ENCODE assay signal across 9 cellular contexts in genomic region chrX:130174051-130174704, GRCh38. TPM values are rescaled to one million over a fixed set of nuclear protein-coding genes. Genes with fewer than 3 reads are reported as not detected.
DNase-seq lines count a peak whose midpoint lies in the region; ATAC-seq, FAIRE-seq and TF ChIP-seq lines count a peak whose summit lies in the region.
"Had no signal": no experiment of that assay in that cellular context is flagged by ENCODE, and none has a peak within 500 bp of the region (broad histone marks: within the 10 kb centered on the region; RNA-seq: fewer than 3 reads in every experiment).

No MANE protein-coding gene starts in this region.

- no peak for TF ChIP-seq EP300 in HepG2 (IDR thresholded peaks at IDR 0.05; ENCODE audit: low read depth in 2 of 2, low read length in 2 of 2)
- no peak for TF ChIP-seq EP300 in HepG2 (CRISPR knock-in tag; IDR thresholded peaks at IDR 0.05; ENCODE audit: borderline replicate concordance)
- TF ChIP-seq EP300 in K562 (IDR thresholded peaks at IDR 0.05; ENCODE audit: low read length) = no peak

- H3K9me3 ChIP-seq in liver (ENCODE audit: control insufficient read depth in 4 of 4, low read length in 3 of 4) (no peaks in the 10 kb centered on the region), HepG2 (ENCODE audit: low read length) (no peaks in the 10 kb centered on the region), K562 (replicated peaks; ENCODE audit: control insufficient read depth, insufficient read depth, low read depth, low read length) (no peaks in the 10 kb centered on the region; the same call in 1 of the 2 replicates), vagina (no peaks in the 10 kb centered on the region)

- peak overlapping the region; percentile 25 to 56 for H3K27ac ChIP-seq in liver (ENCODE audit: low read depth in 1 of 2, low read length in 2 of 2)
- H3K27ac ChIP-seq in HepG2 (ENCODE audit: extremely low read length, insufficient read depth, low read length) = no peak overlapping the region
- H3K27ac ChIP-seq in K562 (ENCODE audit: extremely low read depth, low read depth, low read length) = peak overlapping the region; percentile 95
- H3K27ac ChIP-seq in vagina = peak overlapping the region; percentile 73

- H3K79me2 ChIP-seq in HepG2 (ENCODE audit: insufficient read depth, low read length) = no peaks in the 10 kb centered on the region
- H3K79me2 ChIP-seq in K562 (ENCODE audit: control insufficient read depth, insufficient read depth, low read length) = no peaks in the 10 kb centered on the region

- FAIRE-seq in HepG2 (lab: Jason Lieb, UNC) = no peak
- FAIRE-seq in K562 (lab: Jason Lieb, UNC) = peak; percentile 70

- H4K20me1 ChIP-seq in HepG2 (ENCODE audit: insufficient read depth, low read length) = no peaks in the 10 kb centered on the region
- peaks cover 3% of the 10 kb centered on the region for H4K20me1 ChIP-seq in K562 (replicated peaks; ENCODE audit: control insufficient read depth, insufficient read depth, low read length)

- TF ChIP-seq CTCF in liver (IDR thresholded peaks at IDR 0.05; ENCODE audit: low read depth, low read length, missing input control) (no peak), HepG2 (CRISPR knock-in tag; IDR thresholded peaks at IDR 0.05) (no peak), K562 (IDR thresholded peaks at IDR 0.05 in 2 of 3, conservative IDR thresholded peaks at IDR 0.05 in 1 of 3; ENCODE audit: insufficient read depth in 2 of 3, low read depth in 1 of 3, low read length in 3 of 3) (no peak), lower leg skin (IDR thresholded peaks at IDR 0.05) (no peak), vagina (IDR thresholded peaks at IDR 0.05) (no peak)

- no peak for TF ChIP-seq POLR2A in HepG2 (IDR thresholded peaks at IDR 0.05; ENCODE audit: insufficient read depth in 1 of 2, low read depth in 2 of 2, low read length in 2 of 2)
- TF ChIP-seq POLR2A in K562 (conservative IDR thresholded peaks at IDR 0.05) = no peak
- TF ChIP-seq POLR2A in lower leg skin (IDR thresholded peaks at IDR 0.05) = no peak
- TF ChIP-seq POLR2A in vagina (IDR thresholded peaks at IDR 0.05) = no peak

- in situ Hi-C loops in HepG2 (cut with HindIII; ENCODE audit: extremely low pct_ligation_motif_present, low pct_unique_long_range_greater_than_20kb) (no loop called here), K562 (cut with MboI) (no loop called here)

- no peak for DNase-seq in HepG2 (ENCODE audit: low spot score)
- DNase-seq in K562 (ENCODE audit: extremely low read depth in 1 of 4, low spot score in 3 of 4) = peak in 3 of 4 experiments; percentile 17 to 35 (median 24)
- peak; percentile 60 to 84 for DNase-seq in lower leg skin (ENCODE audit: low spot score in 2 of 2)
- DNase-seq in vagina (ENCODE audit: extremely low spot score in 2 of 2) = no peak
- no peak for DNase-seq in NCI-H146 (lab: John Stamatoyannopoulos, UW)
- DNase-seq in DMS153 treated with DMSO at 0.1 percent for 48 hours (lab: John Stamatoyannopoulos, UW; ENCODE audit: unreplicated experiment) = no peak
- DNase-seq in NCI-H1048 (lab: John Stamatoyannopoulos, UW) = no peak
- DNase-seq: naive B cell had no signal

- no peak for TF ChIP-seq RAD21 in liver (IDR thresholded peaks at IDR 0.05)
- TF ChIP-seq RAD21 in HepG2 (CRISPR knock-in tag; IDR thresholded peaks at IDR 0.05) = no peak
- TF ChIP-seq RAD21 in K562 (CRISPR knock-in tag; conservative IDR thresholded peaks at IDR 0.05 in 1 of 2, IDR thresholded peaks at IDR 0.05 in 1 of 2) = no peak

- 50% methylated on average over 10 of the region's 10 CpGs for WGBS in liver
- 40% methylated on average over 3 of the region's 10 CpGs for WGBS in HepG2 (ENCODE audit: low lambda C conversion rate)
- WGBS in K562 (ENCODE audit: insufficient coverage, low coverage, missing lambda C conversion rate) = 43% methylated on average over 6 of the region's 10 CpGs
- WGBS in lower leg skin, 2 donors = 28 to 39% methylated on average over 7 to 10 of the region's 10 CpGs

- intact Hi-C loops in HepG2 (cut with micrococcal nuclease; ENCODE audit: unreplicated experiment) = no loop called here
- intact Hi-C loops in K562 (cut with micrococcal nuclease) = loop anchor here (5.0 kb wide), 1 partner anchor 92 kb away; no protein-coding TSS in a partner anchor
- intact Hi-C loops in lower leg skin (cut with DNase I; ENCODE audit: low total_unique reads) = no loop called here
- intact Hi-C loops in vagina (cut with DNase I) = loop anchor here (5.0 kb wide), 1 partner anchor 52 kb away; no protein-coding TSS in a partner anchor

- POLR2A ChIA-PET in HepG2 (lab: Yijun Ruan, JAX) (interaction anchor here (0.8 kb wide), 1 partner anchor 9 kb away, joined by 3 read pairs; the partner anchor contains the start of gene AIFM1), K562 (lab: Yijun Ruan, JAX) (interaction anchor here (0.6 to 2.1 kb wide), 8 partner anchors 8 to 542 kb away, joined by 3 to 10 read pairs (median 4); partner anchors contain the start of gene AIFM1)

- no peaks in the 10 kb centered on the region for H3K36me3 ChIP-seq in liver (ENCODE audit: control insufficient read depth in 4 of 4, insufficient read depth in 3 of 4, low read depth in 1 of 4, low read length in 3 of 4)
- no peaks in the 10 kb centered on the region for H3K36me3 ChIP-seq in HepG2 (replicated peaks in 1 of 2; ENCODE audit: control insufficient read depth in 1 of 2, insufficient read depth in 2 of 2, low read length in 2 of 2)
- no peaks in the 10 kb centered on the region for H3K36me3 ChIP-seq in K562 (ENCODE audit: control insufficient read depth, insufficient read depth, low read length)
- H3K36me3 ChIP-seq in vagina = no peaks in the 10 kb centered on the region

- ATAC-seq in HepG2 (no peak), K562 (peak; percentile 36)

- H3K27me3 ChIP-seq in liver (ENCODE audit: control insufficient read depth in 4 of 4, insufficient read depth in 4 of 4, low read length in 3 of 4) (no peaks in the 10 kb centered on the region), HepG2 (ENCODE audit: control insufficient read depth in 1 of 2, insufficient read depth in 2 of 2, low read length in 2 of 2) (peaks cover 0 to 4% of the 10 kb centered on the region in 2 experiments; a peak in 2 of 5 replicates), K562 (ENCODE audit: control insufficient read depth in 2 of 2, insufficient read depth in 2 of 2, low read length in 2 of 2) (no peaks in the 10 kb centered on the region), vagina (no peaks in the 10 kb centered on the region)

- H3K4me2 ChIP-seq in HepG2 (ENCODE audit: low read depth, low read length) (no peak overlapping the region), K562 (ENCODE audit: insufficient read depth, low read length) (peak overlapping the region; percentile 20; the same call in 1 of the 2 replicates)

- CTCF ChIA-PET in HepG2 (lab: Yijun Ruan, JAX; ENCODE audit: low intra/inter-chr PET ratio, low total read pairs) (no interaction called here), K562 (lab: Yijun Ruan, JAX; ENCODE audit: low intra/inter-chr PET ratio) (no interaction called here)

- peaks cover 0 to 16% (median 4%) of the 10 kb centered on the region in 4 donors for H3K4me1 ChIP-seq in liver (ENCODE audit: control insufficient read depth in 4 of 4, insufficient read depth in 4 of 4, low read length in 3 of 4)
- peaks cover 6% of the 10 kb centered on the region; the same call in 1 of the 2 replicates for H3K4me1 ChIP-seq in HepG2 (ENCODE audit: insufficient read depth, low read length)
- peaks cover 27 to 32% of the 10 kb centered on the region in 2 experiments for H3K4me1 ChIP-seq in K562 (replicated peaks in 1 of 2; ENCODE audit: control insufficient read depth in 2 of 2, insufficient read depth in 2 of 2, low read length in 2 of 2)
- H3K4me1 ChIP-seq in vagina = peaks cover 19% of the 10 kb centered on the region

- H3K4me3 ChIP-seq in liver (ENCODE audit: low read depth in 1 of 3, low read length in 3 of 3) (no peak overlapping the region), HepG2 (replicated peaks in 1 of 3; ENCODE audit: insufficient read depth in 1 of 3, low read depth in 2 of 3, low read length in 3 of 3) (no peak overlapping the region), K562 (no peak overlapping the region), lower leg skin (ENCODE audit: low read depth, poor library complexity, severe bottlenecking) (no peak overlapping the region), vagina (no peak overlapping the region)

- BruUV-seq in HepG2 (replicated peaks; lab: Mats Ljungman, UMichigan) = no TSS peak
- no TSS peak for BruUV-seq in K562 (replicated peaks; lab: Mats Ljungman, UMichigan)

- H2AFZ ChIP-seq in HepG2 (ENCODE audit: low read length) = no peak overlapping the region
- peak overlapping the region; percentile 86 for H2AFZ ChIP-seq in K562 (ENCODE audit: low read depth, low read length)

- peaks cover 2% of the 10 kb centered on the region for H3K9me1 ChIP-seq in K562 (ENCODE audit: control insufficient read depth, insufficient read depth, low read length)

- no peak overlapping the region for H3K9ac ChIP-seq in liver (ENCODE audit: low read depth in 1 of 2, low read length in 2 of 2)
- H3K9ac ChIP-seq in HepG2 (ENCODE audit: insufficient read depth, low read depth, low read length) = no peak overlapping the region
- peak overlapping the region; percentile 77 to 83; a peak in 3 of 4 replicates for H3K9ac ChIP-seq in K562 (ENCODE audit: insufficient read depth in 1 of 2, low read depth in 2 of 2, low read length in 2 of 2)

RNA-seq across cellular contexts. Expression of gene RAB33A, which starts 2.4 kb away (rescaled TPM):
- total RNA-seq in liver = under 1 TPM; 0.50 to 0.61 TPM
- under 1 TPM; 0.13 to 0.59 TPM for polyA plus RNA-seq in liver
- not detected in 2 replicates for total RNA-seq in HepG2 (2016; rRNA removed; fragmentation: Illumina TruSeq; extraction: Trizol)
- not detected in 2 replicates for total RNA-seq in HepG2 (2016; cell fraction: cytosol; rRNA removed; fragmentation: Illumina TruSeq; extraction: Trizol; ENCODE audit: low read depth)
- not detected in 2 replicates for total RNA-seq in HepG2 (2016; cell fraction: insoluble cytoplasmic fraction; rRNA removed; fragmentation: Illumina TruSeq; extraction: Trizol)
- not detected in 2 replicates for total RNA-seq in HepG2 (2016; cell fraction: membrane; rRNA removed; fragmentation: Illumina TruSeq; extraction: Trizol)
- not detected in 2 replicates for total RNA-seq in HepG2 (2016; cell fraction: nucleus; rRNA removed; fragmentation: Illumina TruSeq; extraction: Trizol)
- 0.18 and 0.26 TPM in 2 replicates for polyA plus RNA-seq in HepG2 (2011; rRNA removed)
- polyA plus RNA-seq in HepG2 (2011; cell fraction: cytosol; rRNA removed) = 0.24 and 0.42 TPM in 2 replicates
- 0.26 TPM in 1 of 2 replicates, not detected in the other for polyA plus RNA-seq in HepG2 (2011; cell fraction: nucleus; rRNA removed)
- not detected in 2 replicates for polyA plus RNA-seq in HepG2 (2012)
- not detected in 2 replicates for polyA plus RNA-seq in HepG2 (2016; cell fraction: cytosol; fragmentation: Illumina TruSeq; extraction: Trizol; ENCODE audit: low read depth)
- not detected in 2 replicates for polyA plus RNA-seq in HepG2 (2016; cell fraction: insoluble cytoplasmic fraction; fragmentation: Illumina TruSeq; extraction: Trizol; ENCODE audit: low read depth)
- not detected in 2 replicates for polyA plus RNA-seq in HepG2 (2016; cell fraction: membrane; fragmentation: Illumina TruSeq; extraction: Trizol; ENCODE audit: low read depth)
- not detected in 2 replicates for polyA plus RNA-seq in HepG2 (2016; cell fraction: nucleus; fragmentation: Illumina TruSeq; extraction: Trizol; ENCODE audit: insufficient read depth, low read depth)
- polyA minus RNA-seq in HepG2 (2011; rRNA and poly(A)+ RNA removed; ENCODE audit: low replicate concordance) = not detected in 2 replicates
- polyA minus RNA-seq in HepG2 (2011; cell fraction: cytosol; rRNA and poly(A)+ RNA removed) = not detected in 2 replicates
- polyA minus RNA-seq in HepG2 (2011; cell fraction: nucleus; rRNA and poly(A)+ RNA removed) = 0.39 TPM in 1 of 2 replicates, not detected in the other
- total RNA-seq in K562 (2011; cell fraction: chromatin; rRNA removed; ENCODE audit: low replicate concordance) = 0.23 TPM in 1 of 2 replicates, not detected in the other
- 0.33 TPM in 1 of 2 replicates, not detected in the other for total RNA-seq in K562 (2011; cell fraction: nucleolus; rRNA removed)
- not detected in 2 replicates for total RNA-seq in K562 (2011; cell fraction: nucleoplasm; rRNA removed)
- 0.09 TPM in 1 of 2 replicates, not detected in the other for total RNA-seq in K562 (2014; rRNA removed)
- total RNA-seq in K562 (2014; rRNA removed; fragmentation: Illumina TruSeq; extraction: Trizol) = not detected in 2 replicates
- not detected in 2 replicates for total RNA-seq in K562 (2015; rRNA removed; fragmentation: Illumina TruSeq; extraction: Trizol)
- 0.20 TPM in 1 of 2 replicates, not detected in the other for total RNA-seq in K562 (2021)
- 0.06 and 0.11 TPM in 2 replicates for polyA plus RNA-seq in K562 (2011; rRNA removed)
- polyA plus RNA-seq in K562 (2011; cell fraction: cytosol; rRNA removed) = 0.09 TPM in 1 of 2 replicates, not detected in the other
- 0.14 TPM in 1 of 2 replicates, not detected in the other for polyA plus RNA-seq in K562 (2011; cell fraction: nucleus; rRNA removed)
- polyA plus RNA-seq in K562 (2012) = not detected in 2 replicates
- polyA plus RNA-seq in K562 (2014; fragmentation: Illumina TruSeq; extraction: Trizol) = not detected in 2 replicates
- under 1 TPM; 0.04 TPM for polyA plus RNA-seq in K562 (2014; fragmentation: Nextera tagmentation; extraction: Ambion mirVana)
- not detected in 2 replicates for polyA plus RNA-seq in K562 (2014; rRNA removed)
- not detected in 2 replicates for polyA minus RNA-seq in K562 (2011; rRNA and poly(A)+ RNA removed)
- not detected in 2 replicates for polyA minus RNA-seq in K562 (2011; cell fraction: cytosol; rRNA and poly(A)+ RNA removed)
- polyA minus RNA-seq in K562 (2011; cell fraction: nucleus; rRNA and poly(A)+ RNA removed) = 0.22 and 0.27 TPM in 2 replicates
- under 1 TPM in 1 of 4 donors, not detected in 3; 0.65 TPM for total RNA-seq in lower leg skin
- 0.98 TPM for total RNA-seq in vagina

RNA-seq across cellular contexts. Expression of gene AIFM1, which starts 8.5 kb away (rescaled TPM):
- total RNA-seq in liver (10 to 100 TPM; 33.1 to 60.6 TPM), HepG2 (2016; rRNA removed; fragmentation: Illumina TruSeq; extraction: Trizol) (46.9 and 69.3 TPM in 2 replicates), K562 (2014; rRNA removed) (59.9 and 65.0 TPM in 2 replicates), K562 (2014; rRNA removed; fragmentation: Illumina TruSeq; extraction: Trizol) (101 and 107 TPM in 2 replicates), K562 (2015; rRNA removed; fragmentation: Illumina TruSeq; extraction: Trizol) (79.9 and 91.4 TPM in 2 replicates), K562 (2021) (80.7 and 85.2 TPM in 2 replicates), lower leg skin (10 to 100 TPM in 2 of 4 donors, 1 to 10 TPM in 2; 7.6 to 15.0 (median 10.4) TPM), vagina (14.2 TPM)
- polyA plus RNA-seq in liver (10 to 100 TPM; 72.2 to 79.0 TPM), HepG2 (2011; rRNA removed) (35.0 and 42.8 TPM in 2 replicates), K562 (2011; rRNA removed) (85.6 and 111 TPM in 2 replicates), K562 (2014; fragmentation: Illumina TruSeq; extraction: Trizol) (99.0 and 117 TPM in 2 replicates), K562 (2014; fragmentation: Nextera tagmentation; extraction: Ambion mirVana) (10 to 100 TPM; 51.0 to 62.0 TPM), K562 (2014; rRNA removed) (91.2 and 93.7 TPM in 2 replicates)
- total RNA-seq in HepG2 (2016; cell fraction: cytosol; rRNA removed; fragmentation: Illumina TruSeq; extraction: Trizol; ENCODE audit: low read depth) = 12.3 and 17.1 TPM in 2 replicates
- total RNA-seq in HepG2 (2016; cell fraction: insoluble cytoplasmic fraction; rRNA removed; fragmentation: Illumina TruSeq; extraction: Trizol) = 48.7 and 65.5 TPM in 2 replicates
- 23.7 and 29.4 TPM in 2 replicates for total RNA-seq in HepG2 (2016; cell fraction: membrane; rRNA removed; fragmentation: Illumina TruSeq; extraction: Trizol)
- 47.2 and 56.1 TPM in 2 replicates for total RNA-seq in HepG2 (2016; cell fraction: nucleus; rRNA removed; fragmentation: Illumina TruSeq; extraction: Trizol)
- 37.1 and 44.4 TPM in 2 replicates for polyA plus RNA-seq in HepG2 (2011; cell fraction: cytosol; rRNA removed)
- 11.8 and 14.9 TPM in 2 replicates for polyA plus RNA-seq in HepG2 (2011; cell fraction: nucleus; rRNA removed)
- 35.1 and 40.3 TPM in 2 replicates for polyA plus RNA-seq in HepG2 (2012)
- 24.7 and 26.6 TPM in 2 replicates for polyA plus RNA-seq in HepG2 (2016; cell fraction: cytosol; fragmentation: Illumina TruSeq; extraction: Trizol; ENCODE audit: low read depth)
- 85.8 and 88.7 TPM in 2 replicates for polyA plus RNA-seq in HepG2 (2016; cell fraction: insoluble cytoplasmic fraction; fragmentation: Illumina TruSeq; extraction: Trizol; ENCODE audit: low read depth)
- 26.3 and 31.8 TPM in 2 replicates for polyA plus RNA-seq in HepG2 (2016; cell fraction: membrane; fragmentation: Illumina TruSeq; extraction: Trizol; ENCODE audit: low read depth)
- polyA plus RNA-seq in HepG2 (2016; cell fraction: nucleus; fragmentation: Illumina TruSeq; extraction: Trizol; ENCODE audit: insufficient read depth, low read depth) = 67.7 and 76.4 TPM in 2 replicates
- 13.9 and 27.6 TPM in 2 replicates for polyA minus RNA-seq in HepG2 (2011; rRNA and poly(A)+ RNA removed; ENCODE audit: low replicate concordance)
- polyA minus RNA-seq in HepG2 (2011; cell fraction: cytosol; rRNA and poly(A)+ RNA removed) = 21.3 and 25.6 TPM in 2 replicates
- 11.3 and 13.1 TPM in 2 replicates for polyA minus RNA-seq in HepG2 (2011; cell fraction: nucleus; rRNA and poly(A)+ RNA removed)
- total RNA-seq in K562 (2011; cell fraction: chromatin; rRNA removed; ENCODE audit: low replicate concordance) = 25.4 and 35.9 TPM in 2 replicates
- total RNA-seq in K562 (2011; cell fraction: nucleolus; rRNA removed) = 14.5 and 20.4 TPM in 2 replicates
- 21.5 and 24.0 TPM in 2 replicates for total RNA-seq in K562 (2011; cell fraction: nucleoplasm; rRNA removed)
- 55.0 and 81.8 TPM in 2 replicates for polyA plus RNA-seq in K562 (2011; cell fraction: cytosol; rRNA removed)
- polyA plus RNA-seq in K562 (2011; cell fraction: nucleus; rRNA removed) = 40.3 and 74.3 TPM in 2 replicates
- polyA plus RNA-seq in K562 (2012) = 89.5 and 101 TPM in 2 replicates
- 93.8 and 106 TPM in 2 replicates for polyA minus RNA-seq in K562 (2011; rRNA and poly(A)+ RNA removed)
- 27.8 and 34.7 TPM in 2 replicates for polyA minus RNA-seq in K562 (2011; cell fraction: cytosol; rRNA and poly(A)+ RNA removed)
- 10.8 and 24.0 TPM in 2 replicates for polyA minus RNA-seq in K562 (2011; cell fraction: nucleus; rRNA and poly(A)+ RNA removed)

Comparison
In these comparisons a context has a peak if more than half of its experiments do, and no peak if none do; other contexts are left out.
1. H3K9ac ChIP-seq: peak in K562 (2 of 2); none in liver (0 of 2) and HepG2 (single experiment).
2. DNase-seq: peak in K562 (3 of 4) and lower leg skin (2 of 2); none in HepG2 (single experiment), vagina (0 of 2), NCI-H146 (single experiment), DMS153 treated with DMSO at 0.1 percent for 48 hours (single experiment) and NCI-H1048 (single experiment).
3. intact Hi-C loops: an anchor here in K562 (5.0 kb wide) and vagina (5.0 kb wide); none called in HepG2 and lower leg skin.